Comparison of ENCODE assay signal across 8 cellular contexts in the genomic region with DNA sequence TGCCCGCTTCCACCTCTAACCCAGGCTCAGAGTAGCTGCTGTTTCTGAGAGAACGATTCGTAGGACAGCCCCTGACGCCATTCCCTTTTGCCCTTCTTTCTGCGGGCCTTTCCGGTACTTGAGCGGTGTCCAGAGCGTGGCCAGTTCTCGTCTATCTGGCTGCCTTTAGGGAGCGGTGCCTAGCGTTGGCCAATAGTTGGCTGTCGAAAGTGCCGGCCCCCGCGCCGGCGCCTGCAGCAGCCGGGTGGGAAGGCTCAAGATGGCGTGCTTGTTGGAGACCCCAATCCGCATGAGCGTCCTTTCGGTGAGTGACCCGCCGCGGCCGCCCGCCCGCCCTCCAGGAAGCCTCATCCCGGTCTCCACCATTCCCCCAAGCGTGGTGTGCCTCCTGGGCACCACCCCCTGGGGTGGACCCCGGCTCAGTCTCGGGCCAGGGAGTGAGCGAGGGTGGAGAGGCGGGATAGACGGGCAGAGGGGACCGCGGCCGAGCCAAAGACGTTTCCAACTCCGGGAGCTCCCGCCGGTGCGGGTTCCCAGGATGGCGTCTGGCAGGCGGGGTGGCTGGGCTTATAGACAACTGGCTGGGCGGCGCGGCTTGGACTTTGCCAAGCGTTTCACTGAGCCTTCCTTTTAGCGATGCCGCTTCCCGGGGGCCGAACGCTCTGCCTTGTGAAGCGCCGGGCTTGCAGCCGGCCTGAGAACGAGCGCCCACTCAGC. TPM values are rescaled to one million over a fixed set of nuclear protein-coding genes. Genes with fewer than 3 reads are reported as not detected.
DNase-seq lines count a peak whose midpoint lies in the region; ATAC-seq and TF ChIP-seq lines count a peak whose summit lies in the region.

A gene with protein sequence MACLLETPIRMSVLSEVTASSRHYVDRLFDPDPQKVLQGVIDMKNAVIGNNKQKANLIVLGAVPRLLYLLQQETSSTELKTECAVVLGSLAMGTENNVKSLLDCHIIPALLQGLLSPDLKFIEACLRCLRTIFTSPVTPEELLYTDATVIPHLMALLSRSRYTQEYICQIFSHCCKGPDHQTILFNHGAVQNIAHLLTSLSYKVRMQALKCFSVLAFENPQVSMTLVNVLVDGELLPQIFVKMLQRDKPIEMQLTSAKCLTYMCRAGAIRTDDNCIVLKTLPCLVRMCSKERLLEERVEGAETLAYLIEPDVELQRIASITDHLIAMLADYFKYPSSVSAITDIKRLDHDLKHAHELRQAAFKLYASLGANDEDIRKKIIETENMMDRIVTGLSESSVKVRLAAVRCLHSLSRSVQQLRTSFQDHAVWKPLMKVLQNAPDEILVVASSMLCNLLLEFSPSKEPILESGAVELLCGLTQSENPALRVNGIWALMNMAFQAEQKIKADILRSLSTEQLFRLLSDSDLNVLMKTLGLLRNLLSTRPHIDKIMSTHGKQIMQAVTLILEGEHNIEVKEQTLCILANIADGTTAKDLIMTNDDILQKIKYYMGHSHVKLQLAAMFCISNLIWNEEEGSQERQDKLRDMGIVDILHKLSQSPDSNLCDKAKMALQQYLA (plus strand): TSS at position 6 of the 717 bp plus-strand sequence. CDS start 254 bp downstream, at position 260.

- peak within 1 kb of the TSS; percentile 92 to 97 for H3K4me3 Mint-ChIP-seq in activated T-cell treated with anti-CD3 and anti-CD28 coated beads, Interleukin-2, amount 50 U/mL, for 72 hours
- H3K4me3 Mint-ChIP-seq in naive thymus-derived CD8-positive, alpha-beta T cell: peak within 1 kb of the TSS; percentile 93 to 98 (median 96)

- POLR2A ChIA-PET in naive thymus-derived CD8-positive, alpha-beta T cell (lab: Charles Lee): interaction anchor here (1.2 to 4.2 kb wide), 6 partner anchors 9 to 421 kb away, joined by 3 to 53 read pairs (median 5); partner anchors contain the start of genes DBR1 and FAIM

- DNase-seq in NCI-H2227 (lab: John Stamatoyannopoulos, UW; ENCODE audit: unreplicated experiment) (peak; percentile 78), fibroblast of mammary gland (ENCODE audit: low read depth) (peak; percentile 83), KBM-7 (no peak)
- DNase-seq in activated T-cell treated with anti-CD3 and anti-CD28 coated beads, Interleukin-2, amount 50 U/mL, for 72 hours: peak in 1 of 2 donors; percentile 35
- DNase-seq in naive thymus-derived CD8-positive, alpha-beta T cell: peak in 2 of 10 donors; percentile 50 to 93

- peaks cover 22% of the 10 kb centered on the region for H3K4me1 ChIP-seq in BLaER1

- in situ Hi-C loops in KBM-7 (cut with MboI; ENCODE audit: low pct_unique_long_range_greater_than_20kb, low sequenced_read_pairs): no loop called here

- no peaks in the 10 kb centered on the region for H3K9me3 Mint-ChIP-seq in activated T-cell treated with anti-CD3 and anti-CD28 coated beads, Interleukin-2, amount 50 U/mL, for 72 hours
- H3K9me3 Mint-ChIP-seq in naive thymus-derived CD8-positive, alpha-beta T cell: no peaks in the 10 kb centered on the region

- peaks cover 49% of the 10 kb centered on the region for H4K20me1 ChIP-seq in BLaER1

- H3K36me3 ChIP-seq in BLaER1: peaks cover 31% of the 10 kb centered on the region

- ATAC-seq in GM18517 (IDR thresholded peaks at IDR 0.05; ENCODE audit: unreplicated experiment) (peak; percentile 52), HG02973 (IDR thresholded peaks at IDR 0.05; ENCODE audit: unreplicated experiment) (peak; percentile 49)
- peak; percentile 72 for ATAC-seq in activated T-cell treated with anti-CD3 and anti-CD28 coated beads, Interleukin-2, amount 50 U/mL, for 72 hours (replicated peaks in 1 of 2)
- ATAC-seq in naive thymus-derived CD8-positive, alpha-beta T cell: peak; percentile 65 to 73

- H3K4me3 ChIP-seq in BLaER1 (peak within 1 kb of the TSS; percentile 94), fibroblast of mammary gland (ENCODE audit: control insufficient read depth, low read depth, low read length) (peak within 1 kb of the TSS; percentile 94)

- H3K27ac Mint-ChIP-seq in activated T-cell treated with anti-CD3 and anti-CD28 coated beads, Interleukin-2, amount 50 U/mL, for 72 hours: peak within 1 kb of the TSS; percentile 99
- H3K27ac Mint-ChIP-seq in naive thymus-derived CD8-positive, alpha-beta T cell: peak within 1 kb of the TSS; percentile 94 to 100 (median 96)

- peak within 1 kb of the TSS; percentile 98 for H3K9ac ChIP-seq in BLaER1

- no peaks in the 10 kb centered on the region for H3K27me3 ChIP-seq in BLaER1

- peaks cover 0 to 4% of the 10 kb centered on the region in 2 donors for H3K36me3 Mint-ChIP-seq in activated T-cell treated with anti-CD3 and anti-CD28 coated beads, Interleukin-2, amount 50 U/mL, for 72 hours (ENCODE audit: insufficient read depth in 2 of 2)
- peaks cover 0 to 17% (median 0%) of the 10 kb centered on the region in 3 donors for H3K36me3 Mint-ChIP-seq in naive thymus-derived CD8-positive, alpha-beta T cell

- peak within 1 kb of the TSS; percentile 99 for H3K27ac ChIP-seq in BLaER1

- H3K4me1 Mint-ChIP-seq in activated T-cell treated with anti-CD3 and anti-CD28 coated beads, Interleukin-2, amount 50 U/mL, for 72 hours (ENCODE audit: low read depth): peaks cover 40% of the 10 kb centered on the region
- H3K4me1 Mint-ChIP-seq in naive thymus-derived CD8-positive, alpha-beta T cell: peaks cover 20 to 48% (median 45%) of the 10 kb centered on the region in 4 donors

- TF ChIP-seq CTCF in fibroblast of mammary gland (conservative IDR thresholded peaks at IDR 0.05; ENCODE audit: control insufficient read depth, insufficient read depth, low read depth, low read length): no peak

- no peaks in the 10 kb centered on the region for H3K9me3 ChIP-seq in BLaER1

- H3K27me3 Mint-ChIP-seq in activated T-cell treated with anti-CD3 and anti-CD28 coated beads, Interleukin-2, amount 50 U/mL, for 72 hours (ENCODE audit: low read depth): peaks cover 20% of the 10 kb centered on the region
- peaks cover 0 to 12% (median 2%) of the 10 kb centered on the region in 5 donors for H3K27me3 Mint-ChIP-seq in naive thymus-derived CD8-positive, alpha-beta T cell

- peak within 1 kb of the TSS; percentile 96 for H3K4me2 ChIP-seq in BLaER1

RNA-seq across cellular contexts. Expression of the gene that starts here (rescaled TPM):
- total RNA-seq in activated T-cell treated with anti-CD3 and anti-CD28 coated beads, Interleukin-2, amount 50 U/mL, for 72 hours: 10 to 100 TPM; 36.8 to 40.2 TPM
- 10 to 100 TPM; 69.5 to 75.0 TPM for total RNA-seq in naive thymus-derived CD8-positive, alpha-beta T cell
- polyA plus RNA-seq in naive thymus-derived CD8-positive, alpha-beta T cell: 10 to 100 TPM; 40.8 to 55.7 (median 44.1) TPM
